Comparison of ENCODE assay signal across 18 cellular contexts in genomic region chr7:18858232-18858631, GRCh38.
A peak's percentile ranks its signal among the peaks of the same experiment; 100 is the strongest.
DNase-seq lines count a peak whose midpoint lies in the region; ATAC-seq and TF ChIP-seq lines count a peak whose summit lies in the region.
"Had no signal": no experiment of that assay in that cellular context is flagged by ENCODE, and none has a peak within 500 bp of the region (broad histone marks: within the 10 kb centered on the region; RNA-seq: fewer than 3 reads in every experiment).

No MANE protein-coding gene starts in this region.

- intact Hi-C loops in activated CD4-positive, alpha-beta T cell treated with anti-CD3 and anti-CD28 coated beads, Interleukin-2, amount 10 ng/mL, durations not matched to agents 24 days and 14 days (cut with micrococcal nuclease), result loop anchor here (1.0 to 5.0 kb wide), 3 partner anchors 8 to 1626 kb away; no protein-coding TSS in a partner anchor
- intact Hi-C loops in Caco-2 (cut with micrococcal nuclease; ENCODE audit: unreplicated experiment), result no loop called here

- H3K27me3 ChIP-seq in Caco-2 (replicated peaks; ENCODE audit: control insufficient read depth, insufficient read depth, low read length), result no peaks in the 10 kb centered on the region

- H3K4me3 ChIP-seq in HEK293 (ENCODE audit: low read depth, low read length) (no peak overlapping the region), Caco-2 (ENCODE audit: low read depth, low read length) (no peak overlapping the region)
- H3K4me3 ChIP-seq: A549, GM23338, HAP-1 had no signal

- POLR2A ChIA-PET in HEK293 (lab: Yijun Ruan, JAX), result no interaction called here
- POLR2A ChIA-PET in Caco-2 (lab: Charles Lee), result no interaction called here

- DNase-seq in activated CD4-positive, alpha-beta T cell treated with anti-CD3 and anti-CD28 coated beads, Interleukin-2, amount 10 ng/mL, durations not matched to agents 24 days and 14 days, result no peak
- no peak for DNase-seq in activated CD4-positive, alpha-beta T cell treated with anti-CD3 and anti-CD28 coated beads, Interleukin-2, amount 50 U/mL, for 48 hours
- no peak for DNase-seq in Caco-2
- no peak for DNase-seq in stimulated activated naive CD8-positive, alpha-beta T cell treated with anti-CD3 and anti-CD28 coated beads, Interleukin-15, Interleukin-2, amounts not matched to agents 100 U/mL and 50 U/mL, for 24 hours
- DNase-seq: 8988T; Calu3; CD4-positive, alpha-beta T cell; CD8-positive, alpha-beta memory T cell; DMS53; DMS79 treated with DMSO at 0.1 percent for 48 hours; GF-D8 had no signal

- H3K36me3 ChIP-seq in HEK293 (ENCODE audit: control insufficient read depth in 2 of 2, insufficient read depth in 1 of 2, low read length in 2 of 2) (no peaks in the 10 kb centered on the region), Caco-2 (ENCODE audit: control insufficient read depth, insufficient read depth, low read length) (no peaks in the 10 kb centered on the region)
- H3K36me3 ChIP-seq: HAP-1 had no signal

- BruUV-seq in Caco-2 (replicated peaks; lab: Mats Ljungman, UMichigan), result no TSS peak

- no peaks in the 10 kb centered on the region for H3K9me3 ChIP-seq in HEK293 (ENCODE audit: control insufficient read depth, insufficient read depth, low read depth, low read length)
- no peaks in the 10 kb centered on the region; the same call in 1 of the 2 replicates for H3K9me3 ChIP-seq in Caco-2
- H3K9me3 ChIP-seq: A549, HAP-1 had no signal

- H3K27me3 Mint-ChIP-seq in activated CD4-positive, alpha-beta T cell treated with anti-CD3 and anti-CD28 coated beads, Interleukin-2, amount 10 ng/mL, durations not matched to agents 24 days and 14 days, result no peaks in the 10 kb centered on the region
- no peaks in the 10 kb centered on the region for H3K27me3 Mint-ChIP-seq in activated T-helper 17 cell treated with anti-CD3 and anti-CD28 coated beads, Interleukin-2, amount 50 U/mL, for 72 hours
- no peaks in the 10 kb centered on the region for H3K27me3 Mint-ChIP-seq in Caco-2 (ENCODE audit: insufficient read depth, unreplicated experiment)
- H3K27me3 Mint-ChIP-seq: CD4-positive, alpha-beta T cell; CD8-positive, alpha-beta memory T cell had no signal

- ATAC-seq in activated T-helper 17 cell treated with anti-CD3 and anti-CD28 coated beads, Interleukin-2, amount 50 U/mL, for 72 hours (replicated peaks), result peak; percentile 56
- no peak for ATAC-seq in stimulated activated naive CD8-positive, alpha-beta T cell treated with anti-CD3 and anti-CD28 coated beads, Interleukin-15, Interleukin-2, amounts not matched to agents 100 U/mL and 50 U/mL, for 24 hours
- no peak for ATAC-seq in GM19452 (IDR thresholded peaks at IDR 0.05; ENCODE audit: unreplicated experiment)
- ATAC-seq: A549, GM23338 had no signal

- H3K4me3 Mint-ChIP-seq in activated CD4-positive, alpha-beta T cell treated with anti-CD3 and anti-CD28 coated beads, Interleukin-2, amount 10 ng/mL, durations not matched to agents 24 days and 14 days, result no peak overlapping the region
- H3K4me3 Mint-ChIP-seq in activated T-helper 17 cell treated with anti-CD3 and anti-CD28 coated beads, Interleukin-2, amount 50 U/mL, for 72 hours, result no peak overlapping the region
- no peak overlapping the region for H3K4me3 Mint-ChIP-seq in Caco-2 (ENCODE audit: unreplicated experiment)
- H3K4me3 Mint-ChIP-seq: CD14-positive monocyte; CD4-positive, alpha-beta T cell; CD8-positive, alpha-beta memory T cell; GM23338 had no signal

- peaks cover 17% of the 10 kb centered on the region for H3K36me3 Mint-ChIP-seq in activated CD4-positive, alpha-beta T cell treated with anti-CD3 and anti-CD28 coated beads, Interleukin-2, amount 10 ng/mL, durations not matched to agents 24 days and 14 days (ENCODE audit: low read depth)
- H3K36me3 Mint-ChIP-seq in activated T-helper 17 cell treated with anti-CD3 and anti-CD28 coated beads, Interleukin-2, amount 50 U/mL, for 72 hours (ENCODE audit: low read depth), result no peaks in the 10 kb centered on the region
- H3K36me3 Mint-ChIP-seq in Caco-2 (ENCODE audit: insufficient read depth, unreplicated experiment), result no peaks in the 10 kb centered on the region
- H3K36me3 Mint-ChIP-seq: CD14-positive monocyte; CD8-positive, alpha-beta memory T cell had no signal

- CTCF ChIA-PET in HEK293 (lab: Yijun Ruan, JAX) (no interaction called here), Caco-2 (lab: Charles Lee) (no interaction called here)

- TF ChIP-seq CTCF in HEK293 (tag by site-specific recombination; IDR thresholded peaks at IDR 0.05), result no peak
- TF ChIP-seq CTCF in Caco-2 (IDR thresholded peaks at IDR 0.05; ENCODE audit: insufficient read depth in 1 of 2, low read depth in 1 of 2, low read length in 1 of 2, severe bottlenecking in 1 of 2, unreplicated experiment in 1 of 2), result no peak

- peaks cover 11% of the 10 kb centered on the region for H3K9me3 Mint-ChIP-seq in activated CD4-positive, alpha-beta T cell treated with anti-CD3 and anti-CD28 coated beads, Interleukin-2, amount 10 ng/mL, durations not matched to agents 24 days and 14 days
- peaks cover 20% of the 10 kb centered on the region for H3K9me3 Mint-ChIP-seq in activated T-helper 17 cell treated with anti-CD3 and anti-CD28 coated beads, Interleukin-2, amount 50 U/mL, for 72 hours
- H3K9me3 Mint-ChIP-seq in Caco-2 (ENCODE audit: unreplicated experiment), result no peaks in the 10 kb centered on the region
- H3K9me3 Mint-ChIP-seq: GM23338 had no signal

- no peaks in the 10 kb centered on the region for H3K4me1 ChIP-seq in HEK293 (ENCODE audit: control insufficient read depth, insufficient read depth, low read length)
- no peaks in the 10 kb centered on the region for H3K4me1 ChIP-seq in Caco-2
- H3K4me1 ChIP-seq: A549, HAP-1 had no signal

- no peak overlapping the region for H3K27ac ChIP-seq in HEK293 (ENCODE audit: extremely low read depth, low read depth, low read length)
- H3K27ac ChIP-seq: A549 had no signal

- H3K4me1 Mint-ChIP-seq in activated CD4-positive, alpha-beta T cell treated with anti-CD3 and anti-CD28 coated beads, Interleukin-2, amount 10 ng/mL, durations not matched to agents 24 days and 14 days, result peaks cover 17% of the 10 kb centered on the region
- H3K4me1 Mint-ChIP-seq in activated T-helper 17 cell treated with anti-CD3 and anti-CD28 coated beads, Interleukin-2, amount 50 U/mL, for 72 hours, result no peaks in the 10 kb centered on the region
- no peaks in the 10 kb centered on the region for H3K4me1 Mint-ChIP-seq in Caco-2 (ENCODE audit: low read depth, unreplicated experiment)
- H3K4me1 Mint-ChIP-seq: CD14-positive monocyte, GM23338 had no signal

- peak overlapping the region; percentile 72 for H3K27ac Mint-ChIP-seq in activated CD4-positive, alpha-beta T cell treated with anti-CD3 and anti-CD28 coated beads, Interleukin-2, amount 10 ng/mL, durations not matched to agents 24 days and 14 days
- H3K27ac Mint-ChIP-seq in activated T-helper 17 cell treated with anti-CD3 and anti-CD28 coated beads, Interleukin-2, amount 50 U/mL, for 72 hours, result no peak overlapping the region
- no peak overlapping the region for H3K27ac Mint-ChIP-seq in Caco-2 (ENCODE audit: unreplicated experiment)
- H3K27ac Mint-ChIP-seq: CD14-positive monocyte; CD4-positive, alpha-beta T cell; GM23338 had no signal

TF ChIP-seq in HEK293, 187 proteins besides CTCF, POLR2A, EP300 and RAD21:
- TF ChIP-seq ZNF394 (tag by site-specific recombination; IDR thresholded peaks at IDR 0.05; ENCODE audit: borderline replicate concordance) (no peak), ZNF521 (tag by site-specific recombination; IDR thresholded peaks at IDR 0.05) (no peak), MZF1 (tag by site-specific recombination; IDR thresholded peaks at IDR 0.05; ENCODE audit: borderline replicate concordance) (peak; percentile 49; the same call in 1 of the 2 replicates)
